ENCODE assay signal across 8 cellular contexts in genomic region chr10:114937962-114938817, GRCh38. TPM values are rescaled to one million over a fixed set of nuclear protein-coding genes. Genes with fewer than 3 reads are reported as not detected.
DNase-seq lines count a peak whose midpoint lies in the region; ATAC-seq and TF ChIP-seq lines count a peak whose summit lies in the region.

TRUB1 (plus strand) TSS chr10:114938195; CDS start chr10:114938254, 59 bp downstream.

- H3K4me3 Mint-ChIP-seq in GM23338: peak within 1 kb of the TSS; percentile 98
- peak within 1 kb of the TSS; percentile 90 to 97 (median 95) for H3K4me3 Mint-ChIP-seq in naive thymus-derived CD8-positive, alpha-beta T cell

- H3K4me1 ChIP-seq in DOHH2 (ENCODE audit: control insufficient read depth, low read length): peaks cover 14% of the 10 kb centered on the region
- H3K4me1 ChIP-seq in GM23338 (ENCODE audit: insufficient read depth): peaks cover 6% of the 10 kb centered on the region

- H3K36me3 ChIP-seq in DOHH2 (ENCODE audit: control insufficient read depth, low read length) (peaks cover 29% of the 10 kb centered on the region), GM23338 (ENCODE audit: insufficient read depth) (peaks cover 7% of the 10 kb centered on the region; the same call in 1 of the 2 replicates)

- H3K4me1 Mint-ChIP-seq in GM23338: peaks cover 10% of the 10 kb centered on the region; the same call in 1 of the 3 replicates
- H3K4me1 Mint-ChIP-seq in naive thymus-derived CD8-positive, alpha-beta T cell: peaks cover 10 to 42% (median 31%) of the 10 kb centered on the region in 4 donors

- H3K9me3 ChIP-seq in DOHH2 (ENCODE audit: control insufficient read depth, insufficient read depth, low read length): no peaks in the 10 kb centered on the region

- H3K79me2 ChIP-seq in DOHH2 (ENCODE audit: control insufficient read depth, low read length): peaks cover 35% of the 10 kb centered on the region
- H3K79me2 ChIP-seq in GM23338 (replicated peaks; ENCODE audit: insufficient read depth): peaks cover 50% of the 10 kb centered on the region

- H3F3A ChIP-seq in DOHH2 (ENCODE audit: control insufficient read depth, insufficient read depth) (no peaks in the 10 kb centered on the region), GM23338 (replicated peaks; ENCODE audit: low read depth) (no peaks in the 10 kb centered on the region)

- H3K9me2 ChIP-seq in DOHH2 (replicated peaks; ENCODE audit: control insufficient read depth, low read length) (no peaks in the 10 kb centered on the region; the same call in 1 of the 2 replicates), GM23338 (ENCODE audit: insufficient read depth) (no peaks in the 10 kb centered on the region; the same call in 1 of the 2 replicates)

- H3K36me3 Mint-ChIP-seq in GM23338 (ENCODE audit: low read depth): peaks cover 20% of the 10 kb centered on the region
- H3K36me3 Mint-ChIP-seq in naive thymus-derived CD8-positive, alpha-beta T cell: peaks cover 0 to 26% (median 10%) of the 10 kb centered on the region in 3 donors

- POLR2A ChIA-PET in naive thymus-derived CD8-positive, alpha-beta T cell (lab: Charles Lee): interaction anchor here (1.9 kb wide), 1 partner anchor 117 kb away, joined by 10 read pairs; the partner anchor contains the start of gene FHIP2A

- no peak for TF ChIP-seq CTCF in DOHH2 (IDR thresholded peaks at IDR 0.05; ENCODE audit: low read depth, low read length, poor library complexity, severe bottlenecking)
- no peak for TF ChIP-seq CTCF in GM23338 (conservative IDR thresholded peaks at IDR 0.05; ENCODE audit: low read depth in 2 of 2)
- no peak for TF ChIP-seq CTCF in fibroblast of mammary gland (conservative IDR thresholded peaks at IDR 0.05; ENCODE audit: control insufficient read depth, insufficient read depth, low read depth, low read length)

- H4K20me1 ChIP-seq in DOHH2 (ENCODE audit: control insufficient read depth, insufficient read depth, low read depth, low read length) (no peaks in the 10 kb centered on the region), GM23338 (replicated peaks; ENCODE audit: insufficient read depth) (no peaks in the 10 kb centered on the region; the same call in 1 of the 2 replicates)

- H3K27ac ChIP-seq in DOHH2 (ENCODE audit: low read depth, low read length) (peak within 1 kb of the TSS; percentile 31; the same call in 1 of the 2 replicates), GM23338 (ENCODE audit: low read depth) (peak within 1 kb of the TSS; percentile 76; the same call in 1 of the 2 replicates)

- peak; percentile 98 for DNase-seq in GM23338 (ENCODE audit: low spot score)
- peak; percentile 95 for DNase-seq in LHCN-M2 (ENCODE audit: low read depth)
- DNase-seq in RPMI8226: peak; percentile 89
- DNase-seq in activated T-helper 1 cell treated with anti-CD3 and anti-CD28 coated beads, Interleukin-2, amount 50 U/mL, for 16 hours (ENCODE audit: low read depth in 1 of 2, low spot score in 1 of 2): peak; percentile 72 to 73
- DNase-seq in fibroblast of mammary gland (ENCODE audit: low read depth): peak; percentile 96
- DNase-seq in naive thymus-derived CD8-positive, alpha-beta T cell: peak; percentile 69 to 95 (median 88)
- peak; percentile 74 to 88 (median 85) for DNase-seq in stimulated activated naive CD4-positive, alpha-beta T cell (lab: John Stamatoyannopoulos, UW)

- H3K4me2 ChIP-seq in DOHH2 (ENCODE audit: low read length): peak within 1 kb of the TSS; percentile 92
- H3K4me2 ChIP-seq in GM23338: peak within 1 kb of the TSS; percentile 78

- ATAC-seq in GM23338: peak; percentile 100
- peak; percentile 99 to 100 for ATAC-seq in naive thymus-derived CD8-positive, alpha-beta T cell

- peak within 1 kb of the TSS; percentile 99 for H3K27ac Mint-ChIP-seq in GM23338
- H3K27ac Mint-ChIP-seq in naive thymus-derived CD8-positive, alpha-beta T cell: peak within 1 kb of the TSS; percentile 94 to 99 (median 98)

- H3K27me3 ChIP-seq in DOHH2 (ENCODE audit: control insufficient read depth, low read length) (no peaks in the 10 kb centered on the region), GM23338 (ENCODE audit: insufficient read depth) (no peaks in the 10 kb centered on the region)

- H3K4me3 ChIP-seq in DOHH2 (ENCODE audit: low read length) (peak within 1 kb of the TSS; percentile 97), GM23338 (peak within 1 kb of the TSS; percentile 74), fibroblast of mammary gland (ENCODE audit: control insufficient read depth, low read depth, low read length) (peak within 1 kb of the TSS; percentile 98)

- H2AFZ ChIP-seq in GM23338: peak within 1 kb of the TSS; percentile 24

- H3K27me3 Mint-ChIP-seq in GM23338 (ENCODE audit: insufficient read depth, low read depth, poor library complexity): peaks cover 6% of the 10 kb centered on the region
- no peaks in the 10 kb centered on the region for H3K27me3 Mint-ChIP-seq in naive thymus-derived CD8-positive, alpha-beta T cell

- H3K9me3 Mint-ChIP-seq in GM23338: no peaks in the 10 kb centered on the region; the same call in 2 of the 3 replicates
- no peaks in the 10 kb centered on the region for H3K9me3 Mint-ChIP-seq in naive thymus-derived CD8-positive, alpha-beta T cell

TF ChIP-seq in GM23338, 12 proteins besides CTCF, POLR2A, EP300 and RAD21 (continues in another document):
- TF ChIP-seq ZNF331 (CRISPR knock-in tag; IDR thresholded peaks at IDR 0.05; ENCODE audit: low read depth) (no peak), ZNF462 (CRISPR knock-in tag; IDR thresholded peaks at IDR 0.05) (no peak), NANOG (IDR thresholded peaks at IDR 0.05; ENCODE audit: borderline replicate concordance) (no peak), CREB1 (CRISPR knock-in tag; IDR thresholded peaks at IDR 0.05; ENCODE audit: low read depth) (peak; percentile 98), POLR2AphosphoS5 (IDR thresholded peaks at IDR 0.05; ENCODE audit: low read depth) (peak; percentile 92), JUNB (IDR thresholded peaks at IDR 0.05; ENCODE audit: unreplicated experiment) (no peak), STAT1 (IDR thresholded peaks at IDR 0.05; ENCODE audit: unreplicated experiment) (no peak), EZH2phosphoT487 (IDR thresholded peaks at IDR 0.05; ENCODE audit: unreplicated experiment) (no peak), EZH2 (IDR thresholded peaks at IDR 0.05; ENCODE audit: low read depth, unreplicated experiment) (no peak)

RNA-seq across cellular contexts. Expression of gene TRUB1, which starts in this region (rescaled TPM):
- total RNA-seq in GM23338 (2014; rRNA removed; shearing (Covaris generic)): 32.7 and 34.5 TPM in 2 replicates
- polyA plus RNA-seq in GM23338 (2016; fragmentation: Nextera tagmentation; extraction: Ambion mirVana): 15.0 and 15.5 TPM in 2 replicates
- 34.9 and 36.6 TPM in 2 replicates for total RNA-seq in LHCN-M2 (2014; rRNA removed)
- polyA plus RNA-seq in LHCN-M2 (2012): 9.9 TPM
- 10 to 100 TPM; 12.3 to 12.9 TPM for total RNA-seq in naive thymus-derived CD8-positive, alpha-beta T cell
- 10 to 100 TPM in 1 of 3 donors, 1 to 10 TPM in 2; 9.2 to 11.5 (median 9.7) TPM for polyA plus RNA-seq in naive thymus-derived CD8-positive, alpha-beta T cell

Comparison
In these comparisons a context has a peak if more than half of its experiments do, and no peak if none do; other contexts are left out.
1. Peak in every context shown above with its lines: DNase-seq, ATAC-seq, H3K4me3 ChIP-seq and H3K27ac ChIP-seq.